Comparison of ENCODE assay signal across 27 cellular contexts in genomic region chr6:89462503-89462902, GRCh38.
"Had no signal": no experiment of that assay in that cellular context is flagged by ENCODE, and none has a peak within 500 bp of the region (broad histone marks: within the 10 kb centered on the region; RNA-seq: fewer than 3 reads in every experiment).

No MANE protein-coding gene starts in this region.

- DNase-seq: immature natural killer cell; kidney; left colon; left lung; lower lobe of right lung; mammary epithelial cell; mesenchymal stem cell; naive thymus-derived CD8-positive, alpha-beta T cell; nucleus accumbens; pancreas; posterior cingulate gyrus; retina; right cardiac atrium; sigmoid colon; stimulated activated CD4-positive, alpha-beta T cell treated with anti-CD3 and anti-CD28 coated beads, Interleukin-1b, Interleukin-23, amount 100 ng/mL, for 48 hours; stimulated activated CD4-positive, alpha-beta T cell treated with anti-CD3 and anti-CD28 coated beads, Interleukin-2, amount 100 ng/mL, for 48 hours; stimulated activated CD4-positive, alpha-beta T cell treated with anti-CD3 and anti-CD28 coated beads, Interleukin-4, amount 100 ng/mL, for 4 hours; stimulated activated CD8-positive, alpha-beta memory T cell treated with anti-CD3 and anti-CD28 coated beads, Interleukin-4, amount 100 ng/mL, for 48 hours; stimulated activated naive CD4-positive, alpha-beta T cell treated with Interleukin-2 at 50 U/mL for 16 hours; stimulated activated naive CD8-positive, alpha-beta T cell treated with anti-CD3 and anti-CD28 coated beads, Interleukin-15, amount 100 ng/mL, for 72 hours; substantia nigra; transverse colon; upper lobe of left lung had no signal

- H3K4me1 ChIP-seq: left lung, lower lobe of right lung, pancreas, prostate gland, transverse colon, upper lobe of left lung, vagina had no signal

- H3K4me3 ChIP-seq: left lung, lower lobe of right lung, pancreas, prostate gland, sigmoid colon, smooth muscle cell, transverse colon, upper lobe of left lung, vagina had no signal

- H3K36me3 ChIP-seq: left lung, lower lobe of right lung, pancreas, prostate gland, sigmoid colon, transverse colon, upper lobe of left lung, vagina had no signal

- H3K9me3 ChIP-seq: left lung, lower lobe of right lung, pancreas, prostate gland, sigmoid colon, transverse colon, upper lobe of left lung, vagina had no signal

- H3K4me2 ChIP-seq: smooth muscle cell had no signal

- H3K27me3 ChIP-seq: left lung, pancreas, sigmoid colon, transverse colon, upper lobe of left lung, vagina had no signal

- FAIRE-seq: pancreas had no signal

- H3K27ac ChIP-seq: left lung, lower lobe of right lung, pancreas, prostate gland, sigmoid colon, transverse colon, upper lobe of left lung, vagina had no signal

- ATAC-seq: left colon; left lung; lower lobe of right lung; naive thymus-derived CD8-positive, alpha-beta T cell; pancreas; right cardiac atrium; stimulated activated memory B cell treated with anti-CD40 and anti-IgM and Interleukin-4, amounts not matched to agents 10 μg/mL and 1 μg/mL and 100 μg/mL, for 72 hours; stimulated activated naive CD8-positive, alpha-beta T cell treated with anti-CD3 and anti-CD28 coated beads, Interleukin-15, amount 100 ng/mL, for 72 hours had no signal
